22 cellular contexts compared by ENCODE assay signal in genomic region chr4:103928370-103928769, GRCh38.
A peak's percentile ranks its signal among the peaks of the same experiment; 100 is the strongest.
DNase-seq lines count a peak whose midpoint lies in the region; ATAC-seq, FAIRE-seq and TF ChIP-seq lines count a peak whose summit lies in the region.
"Had no signal": no experiment of that assay in that cellular context is flagged by ENCODE, and none has a peak within 500 bp of the region (broad histone marks: within the 10 kb centered on the region; RNA-seq: fewer than 3 reads in every experiment).

No MANE protein-coding gene starts in this region.

- no peak for TF ChIP-seq EP300 in GM12878 (IDR thresholded peaks at IDR 0.05; ENCODE audit: borderline replicate concordance in 1 of 2, control insufficient read depth in 1 of 2, low read depth in 2 of 2, low read length in 2 of 2)

- DNase-seq in GM12891 (ENCODE audit: insufficient read length, low spot score), result no peak
- DNase-seq in GM12878 (ENCODE audit: low read depth, low spot score), result no peak
- DNase-seq in omental fat pad (ENCODE audit: low spot score), result no peak
- DNase-seq: BE2C; C1 segment of cervical spinal cord; CD4-positive, CD25-positive, alpha-beta regulatory T cell; CD8-positive, alpha-beta memory T cell; COR-L47; DMS 273 treated with DMSO at 0.1 percent for 48 hours; DMS53; DND-41; EL; GOT3; H7; HFFc6 had no signal

- H2AFZ ChIP-seq in GM12878 (ENCODE audit: control insufficient read depth, low read depth, low read length), result 0 out of 2 replicates have a peak overlapping the region, but pooled peaks have one; percentile 20

- WGBS in GM12878 (ENCODE audit: insufficient coverage, insufficient replicate concordance, low lambda C conversion rate, missing lambda C conversion rate), result 3% methylated on average over 2 of the region's 2 CpGs

- ATAC-seq in GM18858 (IDR thresholded peaks at IDR 0.05; ENCODE audit: unreplicated experiment), result peak; percentile 72
- ATAC-seq in HG03175 (IDR thresholded peaks at IDR 0.05; ENCODE audit: unreplicated experiment), result peak; percentile 44
- ATAC-seq in GM12878, result peak; percentile 42; the same call in 1 of the 3 replicates
- no peak for ATAC-seq in GM18520 (IDR thresholded peaks at IDR 0.05; ENCODE audit: unreplicated experiment)
- ATAC-seq in omental fat pad (ENCODE audit: low FRiP score), result no peak
- ATAC-seq: HCT116 had no signal

- H3K9ac ChIP-seq in GM12878 (ENCODE audit: control insufficient read depth, insufficient read depth, low read length), result no peak overlapping the region
- H3K9ac ChIP-seq: KMS-11 had no signal

- TF ChIP-seq CTCF in GM12878 (IDR thresholded peaks at IDR 0.05 in 2 of 3, conservative IDR thresholded peaks at IDR 0.05 in 1 of 3; ENCODE audit: control insufficient read depth in 2 of 3, extremely low read depth in 1 of 3, insufficient read depth in 1 of 3, low read depth in 3 of 3, low read length in 3 of 3), result no peak
- no peak for TF ChIP-seq CTCF in omental fat pad (IDR thresholded peaks at IDR 0.05)

- BruUV-seq in GM12878 (replicated peaks; lab: Mats Ljungman, UMichigan), result no TSS peak

- RAD21 ChIA-PET in GM12878 (lab: Charles Lee; ENCODE audit: unreplicated experiment), result no interaction called here

- H3K4me2 ChIP-seq in GM12878 (ENCODE audit: control insufficient read depth, insufficient read depth), result no peak overlapping the region
- H3K4me2 ChIP-seq: KMS-11 had no signal

- no peaks in the 10 kb centered on the region for H3K79me2 ChIP-seq in GM12878 (ENCODE audit: control insufficient read depth, insufficient read depth, low read length)

- POLR2A ChIA-PET in GM12878 (lab: Charles Lee), result interaction anchor here (0.6 kb wide), 1 partner anchor 375 kb away, joined by 3 read pairs; no protein-coding TSS in a partner anchor

- TF ChIP-seq POLR2A in GM12891 (IDR thresholded peaks at IDR 0.05; ENCODE audit: low read depth, low read length), result no peak
- TF ChIP-seq POLR2A in GM12878 (IDR thresholded peaks at IDR 0.05; ENCODE audit: low read depth, low read length), result no peak

- CTCF ChIA-PET in GM12878 (lab: Yijun Ruan, JAX), result no interaction called here

- no peaks in the 10 kb centered on the region for H3K4me1 ChIP-seq in GM12878 (ENCODE audit: control insufficient read depth, insufficient read depth, low read length)
- H3K4me1 ChIP-seq: BE2C had no signal

- no peaks in the 10 kb centered on the region for H3K27me3 ChIP-seq in GM12878 (replicated peaks in 1 of 2; ENCODE audit: control insufficient read depth in 2 of 2, insufficient read depth in 2 of 2, low read length in 1 of 2)

- H3K36me3 ChIP-seq in GM12878 (ENCODE audit: control insufficient read depth in 2 of 2, insufficient read depth in 2 of 2, low read length in 1 of 2), result no peaks in the 10 kb centered on the region
- H3K36me3 ChIP-seq: BE2C had no signal

- SMC1A ChIA-PET in GM12878 (lab: Charles Lee; ENCODE audit: uncharacterized antibody, unreplicated experiment), result interaction anchor here (1.0 kb wide), 1 partner anchor 15 kb away, joined by 3 read pairs; no protein-coding TSS in a partner anchor

- in situ Hi-C loops in GM12878 (cut with MboI), result no loop called here

- no peak for TF ChIP-seq RAD21 in GM12878 (IDR thresholded peaks at IDR 0.05; ENCODE audit: insufficient read depth, low read depth, low read length)

- H3K4me3 ChIP-seq in GM12878, result no peak overlapping the region

- no peak for FAIRE-seq in GM12891 (lab: Jason Lieb, UNC)
- no peak for FAIRE-seq in GM12878 (lab: Jason Lieb, UNC)
- FAIRE-seq: GM12892 had no signal

- no peak overlapping the region for H3K27ac ChIP-seq in GM12878 (ENCODE audit: control insufficient read depth, insufficient read depth)
- H3K27ac ChIP-seq: HL-60, KMS-11 had no signal

- H3K9me3 ChIP-seq in GM12878 (replicated peaks; ENCODE audit: control insufficient read depth, insufficient read depth, low read length), result no peaks in the 10 kb centered on the region
- H3K9me3 ChIP-seq: BE2C had no signal

- intact Hi-C loops in GM12878 (cut with micrococcal nuclease; ENCODE audit: unreplicated experiment), result no loop called here

- H4K20me1 ChIP-seq in GM12878 (ENCODE audit: control insufficient read depth, insufficient read depth), result no peaks in the 10 kb centered on the region

TF ChIP-seq in GM12891, 5 proteins besides CTCF, POLR2A, EP300 and RAD21:
- TF ChIP-seq SPI1 (IDR thresholded peaks at IDR 0.05; ENCODE audit: low read depth, low read length) (peak; percentile 69), TAF1 (IDR thresholded peaks at IDR 0.05; ENCODE audit: low read depth, low read length) (no peak)
TF ChIP-seq in GM12891: peak in this region for 1.

TF ChIP-seq in GM12878, 131 proteins besides CTCF, POLR2A, EP300 and RAD21:
- TF ChIP-seq RUNX3 (IDR thresholded peaks at IDR 0.05; ENCODE audit: low read length), result no peak
- no peak for TF ChIP-seq IRF5 (IDR thresholded peaks at IDR 0.05; ENCODE audit: borderline replicate concordance)
- no peak for TF ChIP-seq HCFC1 (IDR thresholded peaks at IDR 0.05; ENCODE audit: low read length)
- peak; percentile 50; the same call in 1 of the 2 replicates for TF ChIP-seq SPI1 (IDR thresholded peaks at IDR 0.05; ENCODE audit: borderline replicate concordance, insufficient read depth, low read depth, low read length)
- TF ChIP-seq DPF2 (IDR thresholded peaks at IDR 0.05), result no peak
- TF ChIP-seq SMAD1 (IDR thresholded peaks at IDR 0.05; ENCODE audit: low read depth, partially characterized antibody), result no peak

Comparison
In these comparisons a context has a peak if more than half of its experiments do, and no peak if none do; other contexts are left out.
1. ATAC-seq: peak in GM18858 (single experiment), HG03175 (single experiment) and GM12878 (single experiment); none in GM18520 (single experiment) and omental fat pad (single experiment).